In genomic region chr6:15355683-15356099, GRCh38 we compare ENCODE assay signal across 24 cellular contexts.
DNase-seq lines count a peak whose midpoint lies in the region; ATAC-seq, FAIRE-seq and TF ChIP-seq lines count a peak whose summit lies in the region.
"Had no signal": no experiment of that assay in that cellular context is flagged by ENCODE, and none has a peak within 500 bp of the region (broad histone marks: within the 10 kb centered on the region; RNA-seq: fewer than 3 reads in every experiment).

No MANE protein-coding gene starts in this region.

- SMC1A ChIA-PET in GM12878 (lab: Charles Lee; ENCODE audit: uncharacterized antibody, unreplicated experiment): interaction anchor here (0.9 to 6.8 kb wide), 10 partner anchors 9 to 102 kb away, joined by 3 to 85 read pairs (median 6); no protein-coding TSS in a partner anchor

- H2AFZ ChIP-seq in GM23338 (no peak overlapping the region), GM12878 (ENCODE audit: control insufficient read depth, low read depth, low read length) (no peak overlapping the region)

- ATAC-seq in GM23338: no peak
- ATAC-seq in GM12878: no peak
- no peak for ATAC-seq in HG03521 (IDR thresholded peaks at IDR 0.05; ENCODE audit: unreplicated experiment)
- ATAC-seq: esophagus mucosa; HCT116; stimulated activated memory B cell treated with anti-CD40 and anti-IgM and Interleukin-4, amounts not matched to agents 10 μg/mL and 1 μg/mL and 100 μg/mL, for 72 hours had no signal

- peaks cover 81% of the 10 kb centered on the region for H3K4me1 Mint-ChIP-seq in GM23338

- no peak overlapping the region for H3K4me3 Mint-ChIP-seq in GM23338
- H3K4me3 Mint-ChIP-seq: activated CD4-positive, alpha-beta memory T cell treated with anti-CD3 and anti-CD28 coated beads for 36 hours; memory B cell; stimulated activated memory B cell treated with anti-CD40 and anti-IgM and Interleukin-4, amounts not matched to agents 10 μg/mL and 1 μg/mL and 100 μg/mL, for 72 hours had no signal

- in situ Hi-C loops in GM12878 (cut with MboI): no loop called here

- no peak for TF ChIP-seq CTCF in GM23338 (conservative IDR thresholded peaks at IDR 0.05; ENCODE audit: low read depth in 2 of 2)
- no peak for TF ChIP-seq CTCF in GM12878 (IDR thresholded peaks at IDR 0.05 in 2 of 3, conservative IDR thresholded peaks at IDR 0.05 in 1 of 3; ENCODE audit: control insufficient read depth in 2 of 3, extremely low read depth in 1 of 3, insufficient read depth in 1 of 3, low read depth in 3 of 3, low read length in 3 of 3)
- no peak for TF ChIP-seq CTCF in neutrophil (IDR thresholded peaks at IDR 0.05)

- peaks cover 98% of the 10 kb centered on the region for H4K20me1 ChIP-seq in GM23338 (replicated peaks; ENCODE audit: insufficient read depth)
- H4K20me1 ChIP-seq in GM12878 (ENCODE audit: control insufficient read depth, insufficient read depth): no peaks in the 10 kb centered on the region

- no peaks in the 10 kb centered on the region for H3K9me2 ChIP-seq in GM23338 (ENCODE audit: insufficient read depth)

- H3K9me3 Mint-ChIP-seq in GM23338: no peaks in the 10 kb centered on the region
- H3K9me3 Mint-ChIP-seq: activated CD4-positive, alpha-beta memory T cell treated with anti-CD3 and anti-CD28 coated beads for 36 hours; memory B cell; stimulated activated memory B cell treated with anti-CD40 and anti-IgM and Interleukin-4, amounts not matched to agents 10 μg/mL and 1 μg/mL and 100 μg/mL, for 72 hours had no signal

- FAIRE-seq in GM12878 (lab: Jason Lieb, UNC): no peak
- FAIRE-seq: A204.1, RCC 7860 had no signal

- H3K27me3 ChIP-seq in GM23338 (ENCODE audit: insufficient read depth): no peaks in the 10 kb centered on the region
- no peaks in the 10 kb centered on the region for H3K27me3 ChIP-seq in GM12878 (replicated peaks in 1 of 2; ENCODE audit: control insufficient read depth in 2 of 2, insufficient read depth in 2 of 2, low read length in 1 of 2)
- no peaks in the 10 kb centered on the region for H3K27me3 ChIP-seq in neutrophil

- BruUV-seq in GM12878 (replicated peaks; lab: Mats Ljungman, UMichigan): no TSS peak

- peak overlapping the region; percentile 46; the same call in 1 of the 2 replicates for H3K27ac Mint-ChIP-seq in GM23338
- H3K27ac Mint-ChIP-seq: activated CD4-positive, alpha-beta memory T cell treated with anti-CD3 and anti-CD28 coated beads for 36 hours; memory B cell; stimulated activated memory B cell treated with anti-CD40 and anti-IgM and Interleukin-4, amounts not matched to agents 10 μg/mL and 1 μg/mL and 100 μg/mL, for 72 hours had no signal

- H3K4me1 ChIP-seq in GM23338 (ENCODE audit: insufficient read depth) (peaks cover 97% of the 10 kb centered on the region), GM12878 (ENCODE audit: control insufficient read depth, insufficient read depth, low read length) (peaks cover 67% of the 10 kb centered on the region), neutrophil (ENCODE audit: control insufficient read depth in 1 of 2, insufficient read depth in 1 of 2, low read depth in 1 of 2, low read length in 1 of 2) (peaks cover 60 to 87% of the 10 kb centered on the region in 2 experiments)

- no peak for TF ChIP-seq EP300 in GM12878 (IDR thresholded peaks at IDR 0.05; ENCODE audit: borderline replicate concordance in 1 of 2, control insufficient read depth in 1 of 2, low read depth in 2 of 2, low read length in 2 of 2)

- H3K36me3 ChIP-seq in GM23338 (ENCODE audit: insufficient read depth): no peaks in the 10 kb centered on the region; the same call in 1 of the 2 replicates
- peaks cover 0 to 6% of the 10 kb centered on the region in 2 experiments; a peak in 1 of 4 replicates for H3K36me3 ChIP-seq in GM12878 (ENCODE audit: control insufficient read depth in 2 of 2, insufficient read depth in 2 of 2, low read length in 1 of 2)
- no peaks in the 10 kb centered on the region for H3K36me3 ChIP-seq in neutrophil
- H3K36me3 ChIP-seq: thoracic aorta had no signal

- intact Hi-C loops in GM12878 (cut with micrococcal nuclease; ENCODE audit: unreplicated experiment): no loop called here

- TF ChIP-seq RAD21 in GM12878 (IDR thresholded peaks at IDR 0.05; ENCODE audit: insufficient read depth, low read depth, low read length): no peak

- POLR2A ChIA-PET in GM12878 (lab: Charles Lee): interaction anchor here (0.6 to 2.3 kb wide), 7 partner anchors 9 to 26 kb away, joined by 3 to 8 read pairs (median 4); no protein-coding TSS in a partner anchor

- H3F3A ChIP-seq in GM23338 (replicated peaks; ENCODE audit: low read depth): peaks cover 3% of the 10 kb centered on the region

- H3K9me3 ChIP-seq in GM12878 (replicated peaks; ENCODE audit: control insufficient read depth, insufficient read depth, low read length) (no peaks in the 10 kb centered on the region; the same call in 2 of the 3 replicates), neutrophil (no peaks in the 10 kb centered on the region)
- H3K9me3 ChIP-seq: thoracic aorta had no signal

- H3K27ac ChIP-seq in GM23338 (ENCODE audit: low read depth): no peak overlapping the region
- H3K27ac ChIP-seq in GM12878 (ENCODE audit: control insufficient read depth, insufficient read depth): peak overlapping the region; percentile 81
- peak overlapping the region; percentile 63 for H3K27ac ChIP-seq in neutrophil
- H3K27ac ChIP-seq: C4-2B, thoracic aorta had no signal

- H3K9ac ChIP-seq in GM12878 (ENCODE audit: control insufficient read depth, insufficient read depth, low read length): 0 out of 2 replicates have a peak overlapping the region, but pooled peaks have one; percentile 16

- 89% methylated on average over 10 of the region's 10 CpGs for WGBS in GM12878 (ENCODE audit: insufficient coverage, insufficient replicate concordance, low lambda C conversion rate, missing lambda C conversion rate)

- H3K27me3 Mint-ChIP-seq in GM23338 (ENCODE audit: insufficient read depth, low read depth, poor library complexity): peaks cover 23% of the 10 kb centered on the region
- H3K27me3 Mint-ChIP-seq: activated CD4-positive, alpha-beta memory T cell treated with anti-CD3 and anti-CD28 coated beads for 36 hours; memory B cell; stimulated activated memory B cell treated with anti-CD40 and anti-IgM and Interleukin-4, amounts not matched to agents 10 μg/mL and 1 μg/mL and 100 μg/mL, for 72 hours had no signal

- H3K4me2 ChIP-seq in GM23338 (peak overlapping the region; percentile 15; the same call in 1 of the 2 replicates), GM12878 (ENCODE audit: control insufficient read depth, insufficient read depth) (peak overlapping the region; percentile 82)

- RAD21 ChIA-PET in GM12878 (lab: Charles Lee; ENCODE audit: unreplicated experiment): interaction anchor here (0.9 to 2.1 kb wide), 6 partner anchors 9 to 101 kb away, joined by 3 to 6 read pairs (median 3); no protein-coding TSS in a partner anchor

- DNase-seq in NCI-H2107 treated with DMSO at 0.1 percent for 48 hours (lab: John Stamatoyannopoulos, UW; ENCODE audit: unreplicated experiment) (peak; percentile 9), NCI-H2107 (lab: John Stamatoyannopoulos, UW) (no peak), GM23338 (ENCODE audit: low spot score) (no peak), GM12878 (ENCODE audit: low read depth, low spot score) (no peak), NCI-H526 treated with DMSO at 0.1 percent for 48 hours (lab: John Stamatoyannopoulos, UW) (no peak), T-helper 9 cell (no peak)
- DNase-seq: activated CD4-positive, alpha-beta memory T cell treated with anti-CD3 and anti-CD28 coated beads for 36 hours; activated CD4-positive, CD25-positive, alpha-beta regulatory T cell; activated naive CD4-positive, alpha-beta T cell treated with Interleukin-2 at 50 U/mL for 16 hours; amygdala; central memory CD4-positive, alpha-beta T cell; NCI-H226; posterior cingulate gyrus; stimulated activated CD4-positive, alpha-beta T cell treated with anti-CD3 and anti-CD28 coated beads, Interleukin-1b, Interleukin-23, amount 100 ng/mL, for 48 hours had no signal

- H3K4me3 ChIP-seq in GM23338 (no peak overlapping the region), GM12878 (peak overlapping the region; percentile 44), neutrophil (ENCODE audit: low read depth in 1 of 2, low read length in 1 of 2) (peak overlapping the region in 1 of 2 experiments; percentile 14)
- H3K4me3 ChIP-seq: thoracic aorta had no signal

- H3K36me3 Mint-ChIP-seq in GM23338 (ENCODE audit: low read depth): peaks cover 12% of the 10 kb centered on the region; the same call in 1 of the 3 replicates

- H3K79me2 ChIP-seq in GM23338 (replicated peaks; ENCODE audit: insufficient read depth): peaks cover 100% of the 10 kb centered on the region
- H3K79me2 ChIP-seq in GM12878 (ENCODE audit: control insufficient read depth, insufficient read depth, low read length): peaks cover 97% of the 10 kb centered on the region

- CTCF ChIA-PET in GM12878 (lab: Yijun Ruan, JAX): interaction anchor here (1.2 to 6.1 kb wide), 3 partner anchors 9 to 37 kb away, joined by 3 to 38 read pairs (median 3); no protein-coding TSS in a partner anchor

- no peak for TF ChIP-seq POLR2A in GM12878 (IDR thresholded peaks at IDR 0.05; ENCODE audit: low read depth, low read length)

TF ChIP-seq in GM23338, 12 proteins besides CTCF, POLR2A, EP300 and RAD21 (continues in another document):
- TF ChIP-seq ETS1 (IDR thresholded peaks at IDR 0.05) (no peak), JUNB (IDR thresholded peaks at IDR 0.05; ENCODE audit: unreplicated experiment) (no peak), EZH2 (IDR thresholded peaks at IDR 0.05; ENCODE audit: low read depth, unreplicated experiment) (no peak)

TF ChIP-seq in GM12878, 131 proteins besides CTCF, POLR2A, EP300 and RAD21 (continues in another document):
- TF ChIP-seq MAX (IDR thresholded peaks at IDR 0.05; ENCODE audit: low read depth, low read length) (no peak), RFX5 (IDR thresholded peaks at IDR 0.05; ENCODE audit: low read depth, low read length) (no peak), NFIC (IDR thresholded peaks at IDR 0.05; ENCODE audit: low read depth, low read length) (no peak), HDAC6 (IDR thresholded peaks at IDR 0.05; ENCODE audit: unreplicated experiment) (no peak), SMARCA5 (IDR thresholded peaks at IDR 0.05) (no peak), RUNX3 (IDR thresholded peaks at IDR 0.05; ENCODE audit: low read length) (peak; percentile 39; the same call in 1 of the 2 replicates), EED (IDR thresholded peaks at IDR 0.05; ENCODE audit: low read depth) (peak; percentile 41; the same call in 1 of the 2 replicates), NFYA (IDR thresholded peaks at IDR 0.05; ENCODE audit: borderline replicate concordance, low read depth, low read length) (no peak), ZNF384 (IDR thresholded peaks at IDR 0.05; ENCODE audit: borderline replicate concordance, low read depth, low read length) (no peak)
